ENCODE assay signal across 1 cellular context in genomic region chr7:43781726-43782607, GRCh38.
TF ChIP-seq lines count a peak whose summit lies in the region.

No MANE protein-coding gene starts in this region.

TF ChIP-seq in HepG2, 621 proteins besides CTCF, POLR2A, EP300 and RAD21 (continued from another document and continues in another):
- TF ChIP-seq MXD1 (CRISPR knock-in tag; IDR thresholded peaks at IDR 0.05) (no peak), RERE (CRISPR knock-in tag; IDR thresholded peaks at IDR 0.05; ENCODE audit: low read depth) (peak; percentile 16; the same call in 1 of the 2 replicates), ASH2L (IDR thresholded peaks at IDR 0.05; ENCODE audit: insufficient read length, low read depth, low read length) (peak; percentile 66), HMG20A (CRISPR knock-in tag; IDR thresholded peaks at IDR 0.05; ENCODE audit: borderline replicate concordance) (peak; percentile 76; the same call in 1 of the 2 replicates), ZNF883 (CRISPR knock-in tag; IDR thresholded peaks at IDR 0.05; ENCODE audit: not compliant biosample characterization) (no peak), ZNF451 (CRISPR knock-in tag; IDR thresholded peaks at IDR 0.05) (0 out of 2 replicates have a peak, but pooled peaks have one; percentile 17), ZNF639 (CRISPR knock-in tag; conservative IDR thresholded peaks at IDR 0.05) (no peak), ZNF614 (CRISPR knock-in tag; IDR thresholded peaks at IDR 0.05; ENCODE audit: borderline replicate concordance) (peak; percentile 100), PATZ1 (CRISPR knock-in tag; IDR thresholded peaks at IDR 0.05) (peak; percentile 77), TAF15 (IDR thresholded peaks at IDR 0.05; ENCODE audit: low read depth, low read length, poor library complexity, severe bottlenecking) (no peak), MTERF4 (CRISPR knock-in tag; IDR thresholded peaks at IDR 0.05) (no peak), NCOA1 (CRISPR knock-in tag; IDR thresholded peaks at IDR 0.05) (peak; percentile 48; the same call in 1 of the 2 replicates), HOMEZ (CRISPR knock-in tag; IDR thresholded peaks at IDR 0.05; ENCODE audit: low read depth) (peak; percentile 47; the same call in 1 of the 2 replicates), SALL1 (CRISPR knock-in tag; IDR thresholded peaks at IDR 0.05) (peak; percentile 91), ZNF350 (CRISPR knock-in tag; IDR thresholded peaks at IDR 0.05; ENCODE audit: borderline replicate concordance, low read depth) (peak; percentile 41; the same call in 1 of the 2 replicates), GLI4 (CRISPR knock-in tag; IDR thresholded peaks at IDR 0.05; ENCODE audit: borderline replicate concordance) (peak; percentile 19; the same call in 1 of the 2 replicates), RCOR2 (CRISPR knock-in tag; IDR thresholded peaks at IDR 0.05) (peak; percentile 69; the same call in 1 of the 2 replicates), HNF4A (CRISPR knock-in tag; IDR thresholded peaks at IDR 0.05) (peak; percentile 97), NR2F1 (CRISPR knock-in tag; IDR thresholded peaks at IDR 0.05) (0 out of 4 replicates have a peak, but pooled peaks of 1 of the 2 experiments have one; percentile 22), ZNF468 (CRISPR knock-in tag; IDR thresholded peaks at IDR 0.05) (no peak), GATAD2A (CRISPR knock-in tag; IDR thresholded peaks at IDR 0.05) (peak; percentile 61; the same call in 1 of the 2 replicates), ZNF335 (CRISPR knock-in tag; IDR thresholded peaks at IDR 0.05) (peak; percentile 67; the same call in 1 of the 2 replicates), SMARCE1 (IDR thresholded peaks at IDR 0.05; ENCODE audit: borderline replicate concordance) (no peak), ZFP91 (CRISPR knock-in tag; IDR thresholded peaks at IDR 0.05; ENCODE audit: borderline replicate concordance) (peak; percentile 51; the same call in 1 of the 2 replicates), SRF (IDR thresholded peaks at IDR 0.05; ENCODE audit: low read depth, low read length) (no peak), MYPOP (CRISPR knock-in tag; IDR thresholded peaks at IDR 0.05) (no peak), ZMYM3 (CRISPR knock-in tag; IDR thresholded peaks at IDR 0.05) (peak; percentile 64; the same call in 1 of the 2 replicates), ZNF800 (CRISPR knock-in tag; IDR thresholded peaks at IDR 0.05) (no peak), REST (IDR thresholded peaks at IDR 0.05; ENCODE audit: borderline replicate concordance in 1 of 2, low read depth in 1 of 2, low read length in 2 of 2) (peak in 1 of 2 experiments; percentile 56; a peak in 1 of 4 replicates), ZMYM4 (CRISPR knock-in tag; IDR thresholded peaks at IDR 0.05) (peak; percentile 56; the same call in 1 of the 2 replicates), ZNF33A (CRISPR knock-in tag; IDR thresholded peaks at IDR 0.05; ENCODE audit: borderline replicate concordance) (0 out of 2 replicates have a peak, but pooled peaks have one; percentile 54), KDM3A (CRISPR knock-in tag; IDR thresholded peaks at IDR 0.05; ENCODE audit: low read depth) (0 out of 2 replicates have a peak, but pooled peaks have one; percentile 48)
